Comparison of ENCODE assay signal across 1 cellular context in the genomic region with DNA sequence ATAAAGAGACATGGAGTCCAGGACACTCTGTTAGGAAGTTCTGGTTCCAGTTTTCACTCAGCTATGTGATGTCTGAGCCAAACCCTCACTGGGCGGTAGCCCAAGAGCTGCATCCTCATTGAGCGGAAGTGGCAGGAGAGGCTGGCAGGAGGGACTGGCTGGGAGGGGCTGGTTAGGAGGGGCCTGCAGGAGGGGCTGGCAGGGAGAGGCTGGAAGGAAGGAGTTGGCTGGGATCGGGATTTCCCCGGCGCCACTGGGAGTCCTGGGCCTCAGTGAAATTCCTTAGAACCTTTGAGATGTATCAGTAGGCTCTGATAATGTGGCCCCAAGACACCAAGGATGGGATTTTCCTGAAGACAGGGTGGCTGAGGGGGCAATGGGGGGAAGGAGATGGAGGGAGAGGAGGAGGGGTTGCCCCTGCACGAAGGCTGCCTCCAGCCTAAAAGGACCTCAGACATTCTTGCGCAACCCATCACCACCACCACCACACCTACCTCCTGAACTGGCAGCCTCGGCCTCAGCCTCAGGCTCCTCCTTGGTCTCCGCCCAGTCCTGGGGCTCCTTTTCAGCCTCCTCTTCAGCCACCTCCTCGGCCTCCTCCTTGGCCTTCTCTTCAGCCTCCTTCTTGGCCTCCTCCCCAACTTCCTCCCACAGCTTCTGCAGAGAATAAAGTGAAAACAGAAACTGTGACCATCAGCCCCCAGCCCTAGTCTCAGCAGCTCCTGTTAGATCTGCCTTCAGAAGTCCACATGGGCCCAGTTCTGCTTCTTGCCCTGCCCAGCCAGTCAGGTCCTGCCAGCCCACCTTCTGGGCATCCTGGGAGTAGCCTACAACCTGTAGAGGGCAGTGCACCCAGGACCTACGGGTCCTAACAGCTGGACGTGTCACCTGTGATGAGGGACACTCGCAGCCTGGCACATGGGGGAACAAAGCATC.
TF ChIP-seq lines count a peak whose summit lies in the region.

No MANE protein-coding gene starts in this region.

TF ChIP-seq in WTC11, 78 proteins besides CTCF, POLR2A, EP300 and RAD21 (continued from another document):
- TF ChIP-seq, protein P1, sequence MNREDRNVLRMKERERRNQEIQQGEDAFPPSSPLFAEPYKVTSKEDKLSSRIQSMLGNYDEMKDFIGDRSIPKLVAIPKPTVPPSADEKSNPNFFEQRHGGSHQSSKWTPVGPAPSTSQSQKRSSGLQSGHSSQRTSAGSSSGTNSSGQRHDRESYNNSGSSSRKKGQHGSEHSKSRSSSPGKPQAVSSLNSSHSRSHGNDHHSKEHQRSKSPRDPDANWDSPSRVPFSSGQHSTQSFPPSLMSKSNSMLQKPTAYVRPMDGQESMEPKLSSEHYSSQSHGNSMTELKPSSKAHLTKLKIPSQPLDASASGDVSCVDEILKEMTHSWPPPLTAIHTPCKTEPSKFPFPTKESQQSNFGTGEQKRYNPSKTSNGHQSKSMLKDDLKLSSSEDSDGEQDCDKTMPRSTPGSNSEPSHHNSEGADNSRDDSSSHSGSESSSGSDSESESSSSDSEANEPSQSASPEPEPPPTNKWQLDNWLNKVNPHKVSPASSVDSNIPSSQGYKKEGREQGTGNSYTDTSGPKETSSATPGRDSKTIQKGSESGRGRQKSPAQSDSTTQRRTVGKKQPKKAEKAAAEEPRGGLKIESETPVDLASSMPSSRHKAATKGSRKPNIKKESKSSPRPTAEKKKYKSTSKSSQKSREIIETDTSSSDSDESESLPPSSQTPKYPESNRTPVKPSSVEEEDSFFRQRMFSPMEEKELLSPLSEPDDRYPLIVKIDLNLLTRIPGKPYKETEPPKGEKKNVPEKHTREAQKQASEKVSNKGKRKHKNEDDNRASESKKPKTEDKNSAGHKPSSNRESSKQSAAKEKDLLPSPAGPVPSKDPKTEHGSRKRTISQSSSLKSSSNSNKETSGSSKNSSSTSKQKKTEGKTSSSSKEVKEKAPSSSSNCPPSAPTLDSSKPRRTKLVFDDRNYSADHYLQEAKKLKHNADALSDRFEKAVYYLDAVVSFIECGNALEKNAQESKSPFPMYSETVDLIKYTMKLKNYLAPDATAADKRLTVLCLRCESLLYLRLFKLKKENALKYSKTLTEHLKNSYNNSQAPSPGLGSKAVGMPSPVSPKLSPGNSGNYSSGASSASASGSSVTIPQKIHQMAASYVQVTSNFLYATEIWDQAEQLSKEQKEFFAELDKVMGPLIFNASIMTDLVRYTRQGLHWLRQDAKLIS (CRISPR knock-in tag; IDR thresholded peaks at IDR 0.05; ENCODE audit: borderline replicate concordance): no peak
TF ChIP-seq in WTC11: peak in this region for 0.
